Comparison of ENCODE assay signal across 17 cellular contexts in the genomic region with DNA sequence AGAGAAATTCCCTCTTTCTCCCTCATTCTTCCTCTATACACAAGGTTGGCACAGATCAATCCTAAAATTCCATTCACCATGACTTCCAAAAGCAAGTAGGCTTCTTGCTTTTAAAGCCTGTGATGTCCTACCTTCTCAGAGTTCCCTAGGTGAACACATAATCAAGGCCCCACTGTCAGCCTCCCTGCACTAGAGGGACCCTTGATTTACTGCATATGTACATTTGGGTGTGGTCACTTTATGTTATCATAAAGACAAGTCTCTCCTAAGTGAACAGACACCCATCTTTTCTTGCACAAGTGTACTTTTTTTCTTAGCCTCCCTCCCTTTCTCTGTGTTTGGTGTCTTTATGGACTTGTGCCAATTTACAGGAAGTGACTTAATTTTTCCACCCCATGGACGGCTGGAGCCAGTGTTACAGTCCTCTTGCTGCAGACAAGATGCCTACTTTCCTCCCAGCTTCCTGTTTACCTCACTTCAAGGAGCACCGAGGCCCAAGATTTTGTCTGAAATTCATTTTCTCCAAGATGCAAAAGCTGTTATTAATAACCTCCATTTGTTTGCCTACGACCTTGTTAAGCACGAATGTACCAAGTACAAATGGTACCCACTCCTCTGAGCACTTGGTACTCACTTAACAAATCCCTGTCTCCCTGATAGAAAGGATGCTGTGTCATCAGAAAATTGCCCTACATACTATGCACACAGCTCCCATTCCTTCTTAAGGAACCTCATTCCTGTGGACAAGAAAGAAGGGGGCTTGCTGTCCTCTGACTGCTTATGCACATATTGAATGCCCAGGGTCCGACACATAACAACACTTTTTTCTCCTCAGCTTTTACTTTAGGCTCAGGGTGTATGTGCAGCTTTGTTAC.
A peak's percentile ranks its signal among the peaks of the same experiment; 100 is the strongest.
DNase-seq lines count a peak whose midpoint lies in the region; ATAC-seq, FAIRE-seq and TF ChIP-seq lines count a peak whose summit lies in the region.
"Had no signal": no experiment of that assay in that cellular context is flagged by ENCODE, and none has a peak within 500 bp of the region (broad histone marks: within the 10 kb centered on the region; RNA-seq: fewer than 3 reads in every experiment).

No MANE protein-coding gene starts in this region.

- intact Hi-C loops in aorta (cut with DNase I) (no loop called here), kidney (cut with DNase I) (no loop called here)

- H3K4me3 ChIP-seq in GM23248 (no peak overlapping the region), cardiac fibroblast (replicated peaks in 1 of 2; ENCODE audit: low read depth in 2 of 2, low read length in 2 of 2) (no peak overlapping the region), mucosa of rectum (ENCODE audit: low read length in 2 of 2) (no peak overlapping the region), aorta (ENCODE audit: low read length in 2 of 2) (no peak overlapping the region), kidney (ENCODE audit: low read length in 2 of 2) (no peak overlapping the region)
- H3K4me3 ChIP-seq: SJCRH30 had no signal

- no peaks in the 10 kb centered on the region for H3K36me3 ChIP-seq in GM23248 (ENCODE audit: low read depth)
- H3K36me3 ChIP-seq in mucosa of rectum (ENCODE audit: control insufficient read depth in 2 of 2, insufficient read depth in 2 of 2, low read length in 2 of 2), result no peaks in the 10 kb centered on the region
- no peaks in the 10 kb centered on the region for H3K36me3 ChIP-seq in aorta (ENCODE audit: control insufficient read depth in 1 of 2, insufficient read depth in 2 of 2, low read length in 1 of 2)
- H3K36me3 ChIP-seq in kidney (ENCODE audit: control insufficient read depth in 1 of 2, insufficient read depth in 2 of 2, low read length in 2 of 2), result no peaks in the 10 kb centered on the region
- H3K36me3 ChIP-seq: neutrophil, SJCRH30 had no signal

- peaks cover 38% of the 10 kb centered on the region for H3F3A ChIP-seq in GM23248 (ENCODE audit: insufficient read depth)

- no peaks in the 10 kb centered on the region for H3K79me2 ChIP-seq in GM23248 (ENCODE audit: insufficient read depth)

- FAIRE-seq in kidney (lab: Jason Lieb, UNC), result no peak
- FAIRE-seq: small intestine had no signal

- H3K9ac ChIP-seq in GM23248 (no peak overlapping the region), mucosa of rectum (ENCODE audit: low read depth in 1 of 2, low read length in 2 of 2) (no peak overlapping the region), kidney (ENCODE audit: low read length in 2 of 2) (no peak overlapping the region)

- H4K20me1 ChIP-seq in GM23248 (ENCODE audit: insufficient read depth), result no peaks in the 10 kb centered on the region

- H3K27ac ChIP-seq in GM23248, result no peak overlapping the region
- H3K27ac ChIP-seq in mucosa of rectum (ENCODE audit: low read depth in 2 of 2, low read length in 2 of 2), result peak overlapping the region; percentile 27 to 34
- no peak overlapping the region for H3K27ac ChIP-seq in aorta (ENCODE audit: low read depth in 1 of 2, low read length in 2 of 2)
- no peak overlapping the region for H3K27ac ChIP-seq in kidney (ENCODE audit: low read depth in 2 of 2, low read length in 2 of 2)
- H3K27ac ChIP-seq: neutrophil, SJCRH30 had no signal

- TF ChIP-seq CTCF in cardiac fibroblast (IDR thresholded peaks at IDR 0.05; ENCODE audit: low read depth, low read length) (no peak), kidney (IDR thresholded peaks at IDR 0.05; ENCODE audit: borderline replicate concordance, extremely low read depth, insufficient read depth) (no peak)

- H3K9me3 ChIP-seq in GM23248 (ENCODE audit: low read depth), result no peaks in the 10 kb centered on the region
- H3K9me3 ChIP-seq in mucosa of rectum (ENCODE audit: control insufficient read depth in 2 of 2, low read length in 2 of 2), result no peaks in the 10 kb centered on the region
- no peaks in the 10 kb centered on the region for H3K9me3 ChIP-seq in aorta (ENCODE audit: control insufficient read depth, low read length)
- H3K9me3 ChIP-seq in kidney (ENCODE audit: control insufficient read depth in 1 of 2, low read length in 2 of 2), result no peaks in the 10 kb centered on the region
- H3K9me3 ChIP-seq: Caco-2, neutrophil, SJCRH30 had no signal

- ATAC-seq in HG03442 (IDR thresholded peaks at IDR 0.05; ENCODE audit: unreplicated experiment), result no peak
- ATAC-seq in aorta (ENCODE audit: low FRiP score), result no peak

- peaks cover 66% of the 10 kb centered on the region for H3K4me1 ChIP-seq in GM23248 (ENCODE audit: insufficient read depth)
- peaks cover 16 to 27% of the 10 kb centered on the region in 2 donors for H3K4me1 ChIP-seq in mucosa of rectum (ENCODE audit: control insufficient read depth in 2 of 2, insufficient read depth in 2 of 2, low read length in 2 of 2)
- H3K4me1 ChIP-seq in aorta (ENCODE audit: control insufficient read depth in 1 of 2, insufficient read depth in 2 of 2, low read length in 2 of 2), result no peaks in the 10 kb centered on the region
- peaks cover 0 to 8% of the 10 kb centered on the region in 2 donors for H3K4me1 ChIP-seq in kidney (ENCODE audit: control insufficient read depth in 1 of 2, insufficient read depth in 1 of 2, low read depth in 1 of 2, low read length in 2 of 2)

- DNase-seq in GM23248, result peak; percentile 55
- DNase-seq in MV-4-11 (lab: John Stamatoyannopoulos, UW), result peak; percentile 69
- peak; percentile 82 to 86 for DNase-seq in cardiac fibroblast (ENCODE audit: low read depth in 2 of 2)
- no peak for DNase-seq in NCI-H2196 treated with DMSO at 0.1 percent for 48 hours (lab: John Stamatoyannopoulos, UW; ENCODE audit: unreplicated experiment)
- no peak for DNase-seq in aorta
- no peak for DNase-seq in kidney
- DNase-seq: activated CD4-positive, alpha-beta T cell treated with anti-CD3 and anti-CD28 coated beads for 1 hour; anterior cingulate cortex; Caco-2; effector memory CD4-positive, alpha-beta T cell; NCI-H1105; NCI-H446 treated with DMSO at 0.1 percent for 48 hours; SJCRH30 had no signal

- H2AFZ ChIP-seq in GM23248, result no peak overlapping the region

- in situ Hi-C loops in GM23248 (cut with MboI), result no loop called here

- WGBS in GM23248 (ENCODE audit: low coverage in 1 of 2, low lambda C conversion rate in 2 of 2, missing lambda C conversion rate in 2 of 2), 2 experiments, result 56 to 59% methylated on average over 5 of the region's 5 CpGs
- 39 to 49% methylated on average over 5 of the region's 5 CpGs for WGBS in aorta, 2 donors

- no peaks in the 10 kb centered on the region for H3K9me2 ChIP-seq in GM23248 (ENCODE audit: insufficient read depth)

- no peak overlapping the region for H3K4me2 ChIP-seq in GM23248 (ENCODE audit: unreplicated experiment)

- H3K27me3 ChIP-seq in GM23248 (replicated peaks; ENCODE audit: insufficient read depth) (no peaks in the 10 kb centered on the region), mucosa of rectum (ENCODE audit: control insufficient read depth in 2 of 2, insufficient read depth in 2 of 2, low read length in 2 of 2) (no peaks in the 10 kb centered on the region), aorta (ENCODE audit: control insufficient read depth in 1 of 2, insufficient read depth in 2 of 2, low read length in 1 of 2) (no peaks in the 10 kb centered on the region)
- H3K27me3 ChIP-seq: neutrophil, SJCRH30 had no signal

Comparison
In these comparisons a context has a peak if more than half of its experiments do, and no peak if none do; other contexts are left out.
1. DNase-seq: peak in GM23248 (single experiment), MV-4-11 (single experiment) and cardiac fibroblast (2 of 2); none in NCI-H2196 treated with DMSO at 0.1 percent for 48 hours (single experiment), aorta (0 of 2) and kidney (single experiment).
2. H3K27ac ChIP-seq: peak in mucosa of rectum (2 of 2); none in GM23248 (single experiment), aorta (0 of 2) and kidney (0 of 2).